In genomic region chr22:45188779-45189178, GRCh38 we compare ENCODE assay signal across 16 cellular contexts.
"Had no signal": no experiment of that assay in that cellular context is flagged by ENCODE, and none has a peak within 500 bp of the region (broad histone marks: within the 10 kb centered on the region; RNA-seq: fewer than 3 reads in every experiment).

No MANE protein-coding gene starts in this region.

- ATAC-seq: foreskin keratinocyte; left colon; natural killer cell; stimulated activated naive B cell treated with anti-CD40 and anti-IgM and Interleukin-4, amounts not matched to agents 10 μg/mL and 1 μg/mL and 100 μg/mL, for 72 hours had no signal

- H3K9me3 Mint-ChIP-seq: activated naive CD8-positive, alpha-beta T cell treated with anti-CD3 and anti-CD28 coated beads for 36 hours; natural killer cell; stimulated activated naive B cell treated with anti-CD40 and anti-IgM and Interleukin-4, amounts not matched to agents 10 μg/mL and 1 μg/mL and 100 μg/mL, for 72 hours had no signal

- H3K36me3 ChIP-seq: uterus had no signal

- H3K79me2 ChIP-seq: parathyroid adenoma had no signal

- H3K9me3 ChIP-seq: sigmoid colon, tibial artery, uterus had no signal

- H3K4me3 Mint-ChIP-seq: activated naive CD8-positive, alpha-beta T cell treated with anti-CD3 and anti-CD28 coated beads for 36 hours; natural killer cell; stimulated activated naive B cell treated with anti-CD40 and anti-IgM and Interleukin-4, amounts not matched to agents 10 μg/mL and 1 μg/mL and 100 μg/mL, for 72 hours had no signal

- DNase-seq: activated CD4-positive, alpha-beta T cell treated with anti-CD3 and anti-CD28 coated beads, Interleukin-2, amount 50 U/mL, for 1 hour; activated CD4-positive, CD25-positive, alpha-beta regulatory T cell; activated CD8-positive, alpha-beta memory T cell treated with anti-CD3 and anti-CD28 coated beads, Interleukin-2, amount 50 U/mL, for 48 hours; activated naive CD8-positive, alpha-beta T cell treated with anti-CD3 and anti-CD28 coated beads for 36 hours; amygdala; foreskin keratinocyte; hippocampal formation; left colon; natural killer cell; sigmoid colon; stimulated activated naive B cell treated with anti-CD40 and anti-IgM and Interleukin-4, amounts not matched to agents 10 μg/mL and 1 μg/mL and 100 μg/mL, for 72 hours; tibial artery; uterus had no signal

- H3K27me3 ChIP-seq: foreskin keratinocyte, sigmoid colon, tibial artery, uterus had no signal

- H3K9ac ChIP-seq: parathyroid adenoma had no signal

- H3K4me3 ChIP-seq: cardiac muscle cell, lung, sigmoid colon, tibial artery, uterus had no signal

- H3K27ac ChIP-seq: cardiac muscle cell, foreskin keratinocyte, parathyroid adenoma, sigmoid colon, tibial artery, uterus had no signal

- H2AFZ ChIP-seq: parathyroid adenoma had no signal

- H3K27me3 Mint-ChIP-seq: activated naive CD8-positive, alpha-beta T cell treated with anti-CD3 and anti-CD28 coated beads for 36 hours; stimulated activated naive B cell treated with anti-CD40 and anti-IgM and Interleukin-4, amounts not matched to agents 10 μg/mL and 1 μg/mL and 100 μg/mL, for 72 hours had no signal

- H3K27ac Mint-ChIP-seq: activated naive CD8-positive, alpha-beta T cell treated with anti-CD3 and anti-CD28 coated beads for 36 hours; stimulated activated naive B cell treated with anti-CD40 and anti-IgM and Interleukin-4, amounts not matched to agents 10 μg/mL and 1 μg/mL and 100 μg/mL, for 72 hours had no signal

- H3K4me1 ChIP-seq: foreskin keratinocyte, parathyroid adenoma, sigmoid colon, tibial artery, uterus had no signal
